ENCODE assay signal across 8 cellular contexts in the genomic region with DNA sequence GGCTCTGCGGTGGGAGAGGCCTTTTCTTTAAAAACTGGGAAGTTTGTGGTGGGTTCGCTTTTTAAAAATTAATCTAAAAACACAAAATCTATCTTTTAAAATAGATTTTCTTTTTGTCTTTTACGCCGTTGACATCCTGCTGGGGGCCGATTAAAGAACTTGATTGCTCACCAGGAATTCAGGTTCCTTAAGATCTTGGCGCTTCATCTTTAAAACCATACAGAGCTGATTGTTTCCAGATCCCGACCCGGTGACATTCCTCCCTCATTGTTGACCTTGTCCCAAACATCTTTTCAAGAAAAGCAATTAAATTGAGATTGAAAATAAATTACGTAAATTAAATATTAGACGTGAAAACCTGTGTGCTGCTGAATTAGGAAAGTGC. TPM values are rescaled to one million over a fixed set of nuclear protein-coding genes. Genes with fewer than 3 reads are reported as not detected.
DNase-seq lines count a peak whose midpoint lies in the region; ATAC-seq, FAIRE-seq and TF ChIP-seq lines count a peak whose summit lies in the region.

No MANE protein-coding gene starts in this region.

- no peaks in the 10 kb centered on the region for H3K9me3 ChIP-seq in mesodermal cell (ENCODE audit: control insufficient read depth, low read length)
- H3K9me3 ChIP-seq in vagina: no peaks in the 10 kb centered on the region

- 27 to 41% methylated on average over 4 to 5 of the region's 10 CpGs for WGBS in mesodermal cell (ENCODE audit: insufficient coverage in 2 of 2), 2 experiments

- H3K36me3 Mint-ChIP-seq in natural killer cell: no peaks in the 10 kb centered on the region
- H3K36me3 Mint-ChIP-seq in natural killer cell treated with Interleukin-12 subunit alpha and Interleukin-12 subunit beta and Interleukin-15 and Interleukin-18, amount 100 ng/mL, for 72 hours: no peaks in the 10 kb centered on the region

- H3K27ac ChIP-seq in mesodermal cell (ENCODE audit: low read depth, low read length, severe bottlenecking) (no peak overlapping the region), vagina (peak overlapping the region; percentile 84)

- H3K4me1 ChIP-seq in mesodermal cell (ENCODE audit: control insufficient read depth, insufficient read depth, low read length, poor library complexity, severe bottlenecking): peaks cover 30% of the 10 kb centered on the region
- H3K4me1 ChIP-seq in vagina: peaks cover 23% of the 10 kb centered on the region

- H3K4me1 Mint-ChIP-seq in natural killer cell: peaks cover 0 to 5% of the 10 kb centered on the region in 2 donors
- H3K4me1 Mint-ChIP-seq in natural killer cell treated with Interleukin-12 subunit alpha and Interleukin-12 subunit beta and Interleukin-15 and Interleukin-18, amount 100 ng/mL, for 72 hours (ENCODE audit: low read depth in 2 of 2): no peaks in the 10 kb centered on the region

- TF ChIP-seq CTCF in natural killer cell (IDR thresholded peaks at IDR 0.05) (no peak), bronchial epithelial cell (IDR thresholded peaks at IDR 0.05; ENCODE audit: insufficient read depth, low read length, severe bottlenecking) (no peak), vagina (IDR thresholded peaks at IDR 0.05) (no peak)

- peaks cover 44 to 56% of the 10 kb centered on the region in 2 donors for H3K27me3 Mint-ChIP-seq in natural killer cell (ENCODE audit: low read depth in 2 of 2)
- H3K27me3 Mint-ChIP-seq in natural killer cell treated with Interleukin-12 subunit alpha and Interleukin-12 subunit beta and Interleukin-15 and Interleukin-18, amount 100 ng/mL, for 72 hours: peaks cover 43 to 63% of the 10 kb centered on the region in 2 donors

- peaks cover 0 to 4% of the 10 kb centered on the region in 2 donors for H3K9me3 Mint-ChIP-seq in natural killer cell
- H3K9me3 Mint-ChIP-seq in natural killer cell treated with Interleukin-12 subunit alpha and Interleukin-12 subunit beta and Interleukin-15 and Interleukin-18, amount 100 ng/mL, for 72 hours: no peaks in the 10 kb centered on the region

- H3K27me3 ChIP-seq in bronchial epithelial cell (ENCODE audit: control insufficient read depth, insufficient read depth, low read length) (no peaks in the 10 kb centered on the region), vagina (no peaks in the 10 kb centered on the region)

- ATAC-seq in natural killer cell (no peak), HG03432 (IDR thresholded peaks at IDR 0.05; ENCODE audit: unreplicated experiment) (no peak)
- ATAC-seq in natural killer cell treated with Interleukin-12 subunit alpha and Interleukin-12 subunit beta and Interleukin-15 and Interleukin-18, amount 100 ng/mL, for 72 hours: no peak

- TF ChIP-seq POLR2A in vagina (IDR thresholded peaks at IDR 0.05): no peak

- no peak overlapping the region for H3K27ac Mint-ChIP-seq in natural killer cell
- no peak overlapping the region for H3K27ac Mint-ChIP-seq in natural killer cell treated with Interleukin-12 subunit alpha and Interleukin-12 subunit beta and Interleukin-15 and Interleukin-18, amount 100 ng/mL, for 72 hours

- H3K36me3 ChIP-seq in bronchial epithelial cell (ENCODE audit: control insufficient read depth, insufficient read depth, low read length) (no peaks in the 10 kb centered on the region), mesodermal cell (ENCODE audit: control insufficient read depth, insufficient read depth, low read length) (peaks cover 13% of the 10 kb centered on the region), vagina (no peaks in the 10 kb centered on the region)

- intact Hi-C loops in natural killer cell (cut with micrococcal nuclease): no loop called here
- intact Hi-C loops in vagina (cut with DNase I): no loop called here

- no peak for FAIRE-seq in bronchial epithelial cell (lab: Jason Lieb, UNC)

- DNase-seq in natural killer cell: no peak
- no peak for DNase-seq in natural killer cell treated with Interleukin-12 subunit alpha and Interleukin-12 subunit beta and Interleukin-15 and Interleukin-18, amount 100 ng/mL, for 72 hours (ENCODE audit: low spot score)
- no peak for DNase-seq in bronchial epithelial cell (ENCODE audit: low read depth)
- DNase-seq in vagina (ENCODE audit: extremely low spot score in 2 of 2): no peak
- no peak for DNase-seq in central memory CD4-positive, alpha-beta T cell
- no peak for DNase-seq in T1000 (lab: John Stamatoyannopoulos, UW)

- peak overlapping the region; percentile 62 for H3K4me3 Mint-ChIP-seq in natural killer cell
- H3K4me3 Mint-ChIP-seq in natural killer cell treated with Interleukin-12 subunit alpha and Interleukin-12 subunit beta and Interleukin-15 and Interleukin-18, amount 100 ng/mL, for 72 hours: no peak overlapping the region

- H3K4me3 ChIP-seq in bronchial epithelial cell (ENCODE audit: low read depth, low read length) (peak overlapping the region; percentile 77), mesodermal cell (ENCODE audit: extremely low read depth, insufficient read depth, low read length, poor library complexity, severe bottlenecking) (peak overlapping the region; percentile 89), vagina (peak overlapping the region; percentile 69 to 84)

RNA-seq across cellular contexts. Expression of a gene that starts 0.5 kb away (rescaled TPM):
- total RNA-seq in natural killer cell (under 1 TPM in 2 of 3 donors, not detected in 1; 0.09 to 0.45 TPM), bronchial epithelial cell (3.7 and 5.5 TPM in 2 replicates), vagina (3.7 TPM)
- total RNA-seq in natural killer cell treated with Interleukin-12 subunit alpha and Interleukin-12 subunit beta and Interleukin-15 and Interleukin-18, amount 100 ng/mL, for 72 hours: under 1 TPM; 0.14 to 0.17 TPM
- 16.3 TPM for polyA plus RNA-seq in mesodermal cell (2013, experiment 1 of 2)
- 16.9 TPM for polyA plus RNA-seq in mesodermal cell (2013, experiment 2 of 2)
